Comparison of ENCODE assay signal across 3 cellular contexts in genomic region chr7:131371411-131371810, GRCh38.
TF ChIP-seq lines count a peak whose summit lies in the region.

No MANE protein-coding gene starts in this region.

TF ChIP-seq in SK-N-SH, 30 proteins besides CTCF, POLR2A, EP300 and RAD21:
- TF ChIP-seq FOXJ3 (CRISPR knock-in tag; IDR thresholded peaks at IDR 0.05) (no peak), FOSL2 (IDR thresholded peaks at IDR 0.05; ENCODE audit: borderline replicate concordance, low read depth) (no peak), IRF3 (IDR thresholded peaks at IDR 0.05; ENCODE audit: low read depth, low read length) (no peak)

TF ChIP-seq in SK-N-SH treated with all-trans-retinoic acid at 6 μM for 48 hours, 23 proteins besides CTCF, POLR2A, EP300 and RAD21:
- TF ChIP-seq RARB (CRISPR knock-in tag; IDR thresholded peaks at IDR 0.05) (no peak), ARNTL (CRISPR knock-in tag; IDR thresholded peaks at IDR 0.05; ENCODE audit: borderline replicate concordance, low read depth) (no peak), ZFP30 (CRISPR knock-in tag; IDR thresholded peaks at IDR 0.05) (no peak), TOX (CRISPR knock-in tag; IDR thresholded peaks at IDR 0.05; ENCODE audit: borderline replicate concordance) (no peak), ZNF565 (CRISPR knock-in tag; conservative IDR thresholded peaks at IDR 0.05; ENCODE audit: low read depth) (no peak), ZNF8 (CRISPR knock-in tag; IDR thresholded peaks at IDR 0.05) (no peak), ESRRG (CRISPR knock-in tag; IDR thresholded peaks at IDR 0.05) (no peak), POU6F1 (CRISPR knock-in tag; IDR thresholded peaks at IDR 0.05; ENCODE audit: borderline replicate concordance, low read depth) (no peak), CREB5 (CRISPR knock-in tag; IDR thresholded peaks at IDR 0.05; ENCODE audit: low read depth) (no peak), CSDC2 (CRISPR knock-in tag; IDR thresholded peaks at IDR 0.05) (no peak), TCF4 (CRISPR knock-in tag; IDR thresholded peaks at IDR 0.05; ENCODE audit: borderline replicate concordance) (no peak), TSHZ2 (CRISPR knock-in tag; IDR thresholded peaks at IDR 0.05) (no peak), CSRNP3 (CRISPR knock-in tag; IDR thresholded peaks at IDR 0.05) (no peak), ZFP3 (CRISPR knock-in tag; IDR thresholded peaks at IDR 0.05) (no peak), PATZ1 (CRISPR knock-in tag; IDR thresholded peaks at IDR 0.05; ENCODE audit: borderline replicate concordance) (no peak), BACH2 (CRISPR knock-in tag; IDR thresholded peaks at IDR 0.05; ENCODE audit: borderline replicate concordance) (no peak), ZNF70 (CRISPR knock-in tag; IDR thresholded peaks at IDR 0.05) (no peak)

TF ChIP-seq in IMR-90, 13 proteins besides CTCF, POLR2A, EP300 and RAD21:
- TF ChIP-seq RCOR1 (IDR thresholded peaks at IDR 0.05; ENCODE audit: insufficient replicate concordance, low read length) (no peak), FOS (IDR thresholded peaks at IDR 0.05; ENCODE audit: low read depth, low read length) (no peak), SMC3 (IDR thresholded peaks at IDR 0.05; ENCODE audit: low read depth, low read length) (no peak), NFE2L2 (IDR thresholded peaks at IDR 0.05; ENCODE audit: low read depth, low read length) (no peak), MXI1 (IDR thresholded peaks at IDR 0.05; ENCODE audit: borderline replicate concordance, low read depth, low read length) (no peak), RFX5 (IDR thresholded peaks at IDR 0.05; ENCODE audit: low read depth, low read length) (no peak), USF2 (IDR thresholded peaks at IDR 0.05; ENCODE audit: low read depth, low read length) (no peak), MAFK (IDR thresholded peaks at IDR 0.05; ENCODE audit: low read depth, low read length) (no peak), CHD1 (IDR thresholded peaks at IDR 0.05; ENCODE audit: low read depth, low read length) (no peak)
